ENCODE assay signal across 1 cellular context in genomic region chr12:57088442-57089258, GRCh38.
TF ChIP-seq lines count a peak whose summit lies in the region.

Gene NAB2 (plus strand): TSS chr12:57089114. CDS start chr12:57089272, 158 bp downstream.

TF ChIP-seq in HepG2, 621 proteins besides CTCF, POLR2A, EP300 and RAD21 (continued from another document and continues in another):
- TF ChIP-seq ZHX2 (IDR thresholded peaks at IDR 0.05; ENCODE audit: low read depth): no peak; the same call in 1 of the 2 replicates
- 0 out of 2 replicates have a peak, but pooled peaks have one; percentile 71 for TF ChIP-seq ZHX2 (CRISPR knock-in tag; IDR thresholded peaks at IDR 0.05; ENCODE audit: borderline replicate concordance)
- no peak for TF ChIP-seq ZNF510 (CRISPR knock-in tag; IDR thresholded peaks at IDR 0.05; ENCODE audit: low read depth)
- no peak for TF ChIP-seq ZNF546 (CRISPR knock-in tag; conservative IDR thresholded peaks at IDR 0.05)
- no peak; the same call in 1 of the 2 replicates for TF ChIP-seq ZNF839 (CRISPR knock-in tag; IDR thresholded peaks at IDR 0.05; ENCODE audit: borderline replicate concordance)
- TF ChIP-seq ZFY (CRISPR knock-in tag; IDR thresholded peaks at IDR 0.05): peak; percentile 78; the same call in 1 of the 2 replicates
- peak; percentile 64 for TF ChIP-seq THAP11 (CRISPR knock-in tag; IDR thresholded peaks at IDR 0.05)
- peak; percentile 85 for TF ChIP-seq TFE3 (CRISPR knock-in tag; IDR thresholded peaks at IDR 0.05)
- TF ChIP-seq CREM (IDR thresholded peaks at IDR 0.05): no peak; the same call in 1 of the 2 replicates
- TF ChIP-seq CREM (CRISPR knock-in tag; IDR thresholded peaks at IDR 0.05): no peak
- TF ChIP-seq BCL6 (CRISPR knock-in tag; IDR thresholded peaks at IDR 0.05): peak; percentile 40; the same call in 1 of the 2 replicates
- TF ChIP-seq KLF13 (CRISPR knock-in tag; IDR thresholded peaks at IDR 0.05): 0 out of 2 replicates have a peak, but pooled peaks have one; percentile 44
- TF ChIP-seq TBX2 (CRISPR knock-in tag; IDR thresholded peaks at IDR 0.05; ENCODE audit: borderline replicate concordance): peak; percentile 79; the same call in 1 of the 2 replicates
- peak; percentile 90 for TF ChIP-seq PATZ1 (CRISPR knock-in tag; IDR thresholded peaks at IDR 0.05)
- TF ChIP-seq RFXANK (CRISPR knock-in tag; IDR thresholded peaks at IDR 0.05): 0 out of 2 replicates have a peak, but pooled peaks have one; percentile 28
- peak; percentile 71; the same call in 1 of the 2 replicates for TF ChIP-seq MLX (CRISPR knock-in tag; IDR thresholded peaks at IDR 0.05)
- no peak for TF ChIP-seq NBN (conservative IDR thresholded peaks at IDR 0.05)
- TF ChIP-seq ZNF850 (CRISPR knock-in tag; conservative IDR thresholded peaks at IDR 0.05): no peak
- no peak for TF ChIP-seq ATF7 (IDR thresholded peaks at IDR 0.05)
- peak; percentile 39; the same call in 1 of the 2 replicates for TF ChIP-seq ATF7 (CRISPR knock-in tag; IDR thresholded peaks at IDR 0.05)
- peak; percentile 69; the same call in 1 of the 2 replicates for TF ChIP-seq ZNF558 (CRISPR knock-in tag; IDR thresholded peaks at IDR 0.05; ENCODE audit: borderline replicate concordance)
- TF ChIP-seq YY1 (IDR thresholded peaks at IDR 0.05; ENCODE audit: insufficient read depth, insufficient replicate concordance, low read depth, low read length): peak; percentile 61
- peak; percentile 70; the same call in 1 of the 2 replicates for TF ChIP-seq FOXK1 (CRISPR knock-in tag; IDR thresholded peaks at IDR 0.05; ENCODE audit: borderline replicate concordance, low read depth)
- no peak for TF ChIP-seq TERF1 (CRISPR knock-in tag; IDR thresholded peaks at IDR 0.05)
- peak; percentile 68 for TF ChIP-seq ZBTB26 (CRISPR knock-in tag; IDR thresholded peaks at IDR 0.05; ENCODE audit: borderline replicate concordance)
- no peak for TF ChIP-seq CBX2 (IDR thresholded peaks at IDR 0.05; ENCODE audit: low read depth, low read length)
- no peak for TF ChIP-seq CBX2 (CRISPR knock-in tag; IDR thresholded peaks at IDR 0.05; ENCODE audit: low read depth)
- peak; percentile 62; the same call in 1 of the 2 replicates for TF ChIP-seq ZNF264 (CRISPR knock-in tag; IDR thresholded peaks at IDR 0.05)
- TF ChIP-seq MYC (CRISPR knock-in tag; IDR thresholded peaks at IDR 0.05; ENCODE audit: borderline replicate concordance): peak; percentile 91
- peak; percentile 66; the same call in 1 of the 2 replicates for TF ChIP-seq KDM2A (CRISPR knock-in tag; IDR thresholded peaks at IDR 0.05; ENCODE audit: borderline replicate concordance, low read depth)
- TF ChIP-seq ZNF17 (CRISPR knock-in tag; IDR thresholded peaks at IDR 0.05): no peak
- peak; percentile 86 for TF ChIP-seq DMAP1 (CRISPR knock-in tag; IDR thresholded peaks at IDR 0.05)
- no peak for TF ChIP-seq ZNF747 (CRISPR knock-in tag; IDR thresholded peaks at IDR 0.05; ENCODE audit: borderline replicate concordance)
- no peak; the same call in 1 of the 2 replicates for TF ChIP-seq MEIS2 (CRISPR knock-in tag; IDR thresholded peaks at IDR 0.05)
- no peak for TF ChIP-seq ZFP1 (CRISPR knock-in tag; IDR thresholded peaks at IDR 0.05)
- TF ChIP-seq CEBPB (IDR thresholded peaks at IDR 0.05; ENCODE audit: borderline replicate concordance, low read depth, low read length): peak; percentile 93
- peak; percentile 76 for TF ChIP-seq SRSF1 (optimal IDR thresholded peaks at IDR 0.05; ENCODE audit: low read depth, low read length)
- 0 out of 2 replicates have a peak, but pooled peaks have one; percentile 53 for TF ChIP-seq ZNF563 (CRISPR knock-in tag; IDR thresholded peaks at IDR 0.05)
- no peak for TF ChIP-seq ZNF660 (CRISPR knock-in tag; IDR thresholded peaks at IDR 0.05; ENCODE audit: borderline replicate concordance, low read depth)
- TF ChIP-seq THAP8 (CRISPR knock-in tag; IDR thresholded peaks at IDR 0.05; ENCODE audit: borderline replicate concordance): no peak
- no peak; the same call in 1 of the 2 replicates for TF ChIP-seq ZNF790 (CRISPR knock-in tag; IDR thresholded peaks at IDR 0.05; ENCODE audit: borderline replicate concordance)
- no peak; the same call in 1 of the 2 replicates for TF ChIP-seq FOXP1 (IDR thresholded peaks at IDR 0.05)
- peak; percentile 75 for TF ChIP-seq FOXP1 (CRISPR knock-in tag; IDR thresholded peaks at IDR 0.05)
- TF ChIP-seq CHCHD3 (CRISPR knock-in tag; IDR thresholded peaks at IDR 0.05): no peak
- TF ChIP-seq MED8 (CRISPR knock-in tag; IDR thresholded peaks at IDR 0.05; ENCODE audit: insufficient replicate concordance): no peak
- TF ChIP-seq SRSF4 (IDR thresholded peaks at IDR 0.05; ENCODE audit: low read depth, low read length, poor library complexity, severe bottlenecking): no peak
- TF ChIP-seq DZIP1 (CRISPR knock-in tag; IDR thresholded peaks at IDR 0.05): no peak; the same call in 1 of the 2 replicates
- peak; percentile 74 for TF ChIP-seq FOSL2 (CRISPR knock-in tag; IDR thresholded peaks at IDR 0.05)
- no peak for TF ChIP-seq NFE2 (CRISPR knock-in tag; IDR thresholded peaks at IDR 0.05)
- TF ChIP-seq NFYB (CRISPR knock-in tag; IDR thresholded peaks at IDR 0.05): peak; percentile 21; the same call in 1 of the 2 replicates
- TF ChIP-seq HINFP (CRISPR knock-in tag; IDR thresholded peaks at IDR 0.05; ENCODE audit: low read depth): 0 out of 2 replicates have a peak, but pooled peaks have one; percentile 21
